ENCODE assay signal across 8 cellular contexts in genomic region chr5:130627145-130627544, GRCh38.
"Had no signal": no experiment of that assay in that cellular context is flagged by ENCODE, and none has a peak within 500 bp of the region (broad histone marks: within the 10 kb centered on the region; RNA-seq: fewer than 3 reads in every experiment).

No MANE protein-coding gene starts in this region.

- DNase-seq: GDM1, GF-D8 had no signal

- ATAC-seq: GM12878 had no signal

- FAIRE-seq: G401.6, GM12878, GM12891, GM12892, GM18507, GM19239 had no signal

- H3K4me3 ChIP-seq: GM12878 had no signal
